ENCODE assay signal across 33 cellular contexts in the genomic region with DNA sequence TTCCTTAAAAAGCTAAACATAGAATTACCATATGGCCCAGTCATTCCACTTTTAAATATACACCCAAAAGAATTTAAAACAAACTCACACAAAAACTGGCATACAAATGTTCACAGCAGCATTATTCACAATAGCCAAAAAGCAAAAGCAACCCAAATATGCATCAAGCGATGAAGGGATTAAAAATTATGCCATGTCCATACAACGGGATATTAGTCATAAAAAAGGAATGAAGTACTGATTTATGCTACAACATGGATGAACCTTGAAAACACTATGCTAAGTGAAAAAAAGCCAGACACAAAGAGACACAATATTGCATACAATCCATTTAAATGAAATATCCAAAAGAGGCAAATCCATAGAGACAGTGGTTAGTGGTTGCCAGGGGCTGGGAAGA.
DNase-seq lines count a peak whose midpoint lies in the region; ATAC-seq, FAIRE-seq and TF ChIP-seq lines count a peak whose summit lies in the region.
"Had no signal": no experiment of that assay in that cellular context is flagged by ENCODE, and none has a peak within 500 bp of the region (broad histone marks: within the 10 kb centered on the region; RNA-seq: fewer than 3 reads in every experiment).

No MANE protein-coding gene starts in this region.

- no peak overlapping the region for H3K4me3 ChIP-seq in astrocyte (ENCODE audit: insufficient read depth, low read depth, low read length)
- H3K4me3 ChIP-seq: gastrocnemius medialis, sigmoid colon, testis had no signal

- peaks cover 5% of the 10 kb centered on the region for H3K79me2 ChIP-seq in astrocyte (ENCODE audit: insufficient read depth, low read length)

- no peaks in the 10 kb centered on the region for H3K9me3 ChIP-seq in astrocyte (ENCODE audit: insufficient read depth, low read depth, low read length)
- H3K9me3 ChIP-seq: gastrocnemius medialis, sigmoid colon, testis had no signal

- CTCF ChIA-PET in activated naive CD4-positive, alpha-beta T cell treated with anti-CD3 and anti-CD28 coated beads for 36 hours (lab: Charles Lee): no interaction called here

- no peaks in the 10 kb centered on the region for H3K9me3 Mint-ChIP-seq in activated naive CD4-positive, alpha-beta T cell treated with anti-CD3 and anti-CD28 coated beads, Interleukin-2, amount 50 U/mL, for 24 hours
- no peaks in the 10 kb centered on the region for H3K9me3 Mint-ChIP-seq in activated naive CD4-positive, alpha-beta T cell treated with anti-CD3 and anti-CD28 coated beads for 36 hours
- no peaks in the 10 kb centered on the region for H3K9me3 Mint-ChIP-seq in astrocyte (ENCODE audit: unreplicated experiment)
- H3K9me3 Mint-ChIP-seq in effector memory CD8-positive, alpha-beta T cell: no peaks in the 10 kb centered on the region
- H3K9me3 Mint-ChIP-seq in HFFc6: no peaks in the 10 kb centered on the region
- H3K9me3 Mint-ChIP-seq: activated CD8-positive, alpha-beta T cell treated with anti-CD3 and anti-CD28 coated beads for 36 hours; activated naive CD8-positive, alpha-beta T cell treated with anti-CD3 and anti-CD28 coated beads for 36 hours; activated T-helper 2 cell treated with anti-CD3 and anti-CD28 coated beads, Interferon-gamma antibody, Interleukin-2, Interleukin-4, amounts not matched to agents 10 μg/mL and 5 μg/mL and 100 μg/mL, durations not matched to agents 14 hours and 24 hours and 36 hours; central memory CD8-positive, alpha-beta T cell had no signal

- H3K4me1 ChIP-seq in astrocyte (ENCODE audit: insufficient read depth, low read length): no peaks in the 10 kb centered on the region
- H3K4me1 ChIP-seq in foreskin keratinocyte: peaks cover 19% of the 10 kb centered on the region
- H3K4me1 ChIP-seq: gastrocnemius medialis, sigmoid colon, testis had no signal

- H3K9ac ChIP-seq in astrocyte (ENCODE audit: low read length): no peak overlapping the region

- H3K27me3 Mint-ChIP-seq in activated naive CD4-positive, alpha-beta T cell treated with anti-CD3 and anti-CD28 coated beads, Interleukin-2, amount 50 U/mL, for 24 hours: no peaks in the 10 kb centered on the region
- peaks cover 7% of the 10 kb centered on the region for H3K27me3 Mint-ChIP-seq in activated naive CD4-positive, alpha-beta T cell treated with anti-CD3 and anti-CD28 coated beads for 36 hours (ENCODE audit: low read depth)
- no peaks in the 10 kb centered on the region for H3K27me3 Mint-ChIP-seq in astrocyte (ENCODE audit: low read depth, unreplicated experiment)
- H3K27me3 Mint-ChIP-seq in effector memory CD8-positive, alpha-beta T cell: peaks cover 18 to 49% of the 10 kb centered on the region in 2 donors
- no peaks in the 10 kb centered on the region; the same call in 1 of the 2 replicates for H3K27me3 Mint-ChIP-seq in HFFc6 (ENCODE audit: insufficient read depth)
- H3K27me3 Mint-ChIP-seq: activated naive CD8-positive, alpha-beta T cell treated with anti-CD3 and anti-CD28 coated beads for 36 hours; CD4-positive, alpha-beta T cell; progenitor cell of endocrine pancreas had no signal

- H2AFZ ChIP-seq in astrocyte (ENCODE audit: low read depth, low read length): no peak overlapping the region

- H3K27ac ChIP-seq in astrocyte (ENCODE audit: low read depth, low read length) (no peak overlapping the region), foreskin keratinocyte (peak overlapping the region; percentile 32)
- H3K27ac ChIP-seq: 22Rv1, gastrocnemius medialis, sigmoid colon, testis had no signal

- intact Hi-C loops in activated naive CD4-positive, alpha-beta T cell treated with anti-CD3 and anti-CD28 coated beads for 36 hours (cut with micrococcal nuclease): no loop called here
- intact Hi-C loops in left colon (cut with DNase I, micrococcal nuclease): no loop called here

- H3K36me3 ChIP-seq in astrocyte (ENCODE audit: insufficient read depth, low read length): no peaks in the 10 kb centered on the region
- H3K36me3 ChIP-seq: gastrocnemius medialis, sigmoid colon had no signal

- no peak overlapping the region for H3K4me3 Mint-ChIP-seq in activated naive CD4-positive, alpha-beta T cell treated with anti-CD3 and anti-CD28 coated beads, Interleukin-2, amount 50 U/mL, for 24 hours
- H3K4me3 Mint-ChIP-seq in activated naive CD4-positive, alpha-beta T cell treated with anti-CD3 and anti-CD28 coated beads for 36 hours: no peak overlapping the region
- H3K4me3 Mint-ChIP-seq in astrocyte (ENCODE audit: unreplicated experiment): no peak overlapping the region
- H3K4me3 Mint-ChIP-seq in effector memory CD8-positive, alpha-beta T cell: no peak overlapping the region
- H3K4me3 Mint-ChIP-seq in HFFc6: no peak overlapping the region
- H3K4me3 Mint-ChIP-seq: activated CD8-positive, alpha-beta T cell treated with anti-CD3 and anti-CD28 coated beads for 36 hours; activated naive CD8-positive, alpha-beta T cell treated with anti-CD3 and anti-CD28 coated beads for 36 hours; CD4-positive, alpha-beta T cell; central memory CD8-positive, alpha-beta T cell had no signal

- H3K36me3 Mint-ChIP-seq in activated naive CD4-positive, alpha-beta T cell treated with anti-CD3 and anti-CD28 coated beads, Interleukin-2, amount 50 U/mL, for 24 hours: no peaks in the 10 kb centered on the region
- H3K36me3 Mint-ChIP-seq in activated naive CD4-positive, alpha-beta T cell treated with anti-CD3 and anti-CD28 coated beads for 36 hours (ENCODE audit: low read depth): no peaks in the 10 kb centered on the region
- peaks cover 15% of the 10 kb centered on the region for H3K36me3 Mint-ChIP-seq in astrocyte (ENCODE audit: low read depth, unreplicated experiment)
- H3K36me3 Mint-ChIP-seq in effector memory CD8-positive, alpha-beta T cell (ENCODE audit: insufficient read depth): peaks cover 3% of the 10 kb centered on the region
- no peaks in the 10 kb centered on the region for H3K36me3 Mint-ChIP-seq in HFFc6 (ENCODE audit: low read depth)
- H3K36me3 Mint-ChIP-seq: activated naive CD8-positive, alpha-beta T cell treated with anti-CD3 and anti-CD28 coated beads for 36 hours had no signal

- no peak for DNase-seq in activated naive CD4-positive, alpha-beta T cell treated with anti-CD3 and anti-CD28 coated beads for 36 hours
- DNase-seq in astrocyte (ENCODE audit: low read depth): peak; percentile 22
- peak in 1 of 2 donors; percentile 50 for DNase-seq in foreskin keratinocyte
- DNase-seq in effector memory CD8-positive, alpha-beta T cell: no peak
- DNase-seq in left colon: no peak
- DNase-seq in HFFc6: no peak
- DNase-seq: activated CD8-positive, alpha-beta T cell treated with anti-CD3 and anti-CD28 coated beads for 36 hours; activated naive CD8-positive, alpha-beta T cell treated with anti-CD3 and anti-CD28 coated beads for 36 hours; AML-193; CD4-positive, alpha-beta T cell; gastrocnemius medialis; H7; KG1; mesendoderm; NCI-H1417 treated with DMSO at 0.1 percent for 48 hours; NCI-H2081 treated with DMSO at 0.1 percent for 48 hours; NCI-H226; NCI-H748 treated with DMSO at 0.1 percent for 48 hours; RPMI8226; sigmoid colon; stimulated activated naive CD4-positive, alpha-beta T cell treated with Interleukin-2 at 50 U/mL for 16 hours; T-helper 1 cell; testis had no signal

- FAIRE-seq in astrocyte (lab: Jason Lieb, UNC): no peak
- FAIRE-seq: HTR-8/SVneo, TTC549, urothelium cell line had no signal

- TF ChIP-seq CTCF in astrocyte (IDR thresholded peaks at IDR 0.05; ENCODE audit: insufficient read depth, low read depth, low read length) (no peak), foreskin keratinocyte (conservative IDR thresholded peaks at IDR 0.05) (no peak), HFFc6 (IDR thresholded peaks at IDR 0.05) (no peak)

- ATAC-seq in foreskin keratinocyte: peak; percentile 9
- no peak for ATAC-seq in effector memory CD8-positive, alpha-beta T cell (replicated peaks)
- no peak for ATAC-seq in left colon
- no peak for ATAC-seq in HG02642 (IDR thresholded peaks at IDR 0.05; ENCODE audit: poor library complexity, unreplicated experiment)
- ATAC-seq: activated CD8-positive, alpha-beta T cell treated with anti-CD3 and anti-CD28 coated beads for 36 hours; gastrocnemius medialis; left lobe of liver had no signal

- no peaks in the 10 kb centered on the region for H3K4me1 Mint-ChIP-seq in activated naive CD4-positive, alpha-beta T cell treated with anti-CD3 and anti-CD28 coated beads, Interleukin-2, amount 50 U/mL, for 24 hours
- no peaks in the 10 kb centered on the region for H3K4me1 Mint-ChIP-seq in activated naive CD4-positive, alpha-beta T cell treated with anti-CD3 and anti-CD28 coated beads for 36 hours (ENCODE audit: low read depth)
- H3K4me1 Mint-ChIP-seq in astrocyte (ENCODE audit: low read depth, unreplicated experiment) (peaks cover 3% of the 10 kb centered on the region), HFFc6 (ENCODE audit: low read depth) (peaks cover 10% of the 10 kb centered on the region; the same call in 1 of the 2 replicates)
- H3K4me1 Mint-ChIP-seq in effector memory CD8-positive, alpha-beta T cell (ENCODE audit: low read depth in 2 of 2): no peaks in the 10 kb centered on the region
- H3K4me1 Mint-ChIP-seq: activated naive CD8-positive, alpha-beta T cell treated with anti-CD3 and anti-CD28 coated beads for 36 hours; central memory CD8-positive, alpha-beta T cell had no signal

- no peaks in the 10 kb centered on the region for H3K27me3 ChIP-seq in astrocyte (ENCODE audit: insufficient read depth, low read length)
- no peaks in the 10 kb centered on the region for H3K27me3 ChIP-seq in foreskin keratinocyte
- H3K27me3 ChIP-seq: gastrocnemius medialis, sigmoid colon, testis had no signal

- peak overlapping the region; percentile 6 for H3K27ac Mint-ChIP-seq in activated naive CD4-positive, alpha-beta T cell treated with anti-CD3 and anti-CD28 coated beads, Interleukin-2, amount 50 U/mL, for 24 hours
- H3K27ac Mint-ChIP-seq in activated naive CD4-positive, alpha-beta T cell treated with anti-CD3 and anti-CD28 coated beads for 36 hours: no peak overlapping the region
- H3K27ac Mint-ChIP-seq in astrocyte (ENCODE audit: unreplicated experiment): no peak overlapping the region
- H3K27ac Mint-ChIP-seq in effector memory CD8-positive, alpha-beta T cell: no peak overlapping the region
- H3K27ac Mint-ChIP-seq in HFFc6: no peak overlapping the region
- H3K27ac Mint-ChIP-seq: activated CD8-positive, alpha-beta T cell treated with anti-CD3 and anti-CD28 coated beads for 36 hours; activated naive CD8-positive, alpha-beta T cell treated with anti-CD3 and anti-CD28 coated beads for 36 hours; activated T-helper 2 cell treated with anti-CD3 and anti-CD28 coated beads, Interferon-gamma antibody, Interleukin-2, Interleukin-4, amounts not matched to agents 10 μg/mL and 5 μg/mL and 100 μg/mL, durations not matched to agents 14 hours and 24 hours and 36 hours; CD4-positive, alpha-beta T cell; progenitor cell of endocrine pancreas had no signal

- H4K20me1 ChIP-seq in astrocyte (ENCODE audit: insufficient read depth, low read length): no peaks in the 10 kb centered on the region

- H3K4me2 ChIP-seq in astrocyte (ENCODE audit: low read length): peak overlapping the region; percentile 40
